26 cellular contexts compared by ENCODE assay signal in genomic region chr14:34895277-34895676, GRCh38.
"Had no signal": no experiment of that assay in that cellular context is flagged by ENCODE, and none has a peak within 500 bp of the region (broad histone marks: within the 10 kb centered on the region; RNA-seq: fewer than 3 reads in every experiment).

No MANE protein-coding gene starts in this region.

- H3K27ac Mint-ChIP-seq: dendritic cell treated with granulocyte-macrophage colony-stimulating factor and Interleukin-4, amounts not matched to agents 40 ng/mL and 50 ng/mL, for 4 days; memory B cell; natural killer cell; stimulated activated effector memory CD8-positive, alpha-beta T cell treated with anti-CD3 and anti-CD28 coated beads, Interleukin-12 subunit alpha, Interleukin-12 subunit beta, amount 100 ng/mL, for 72 hours; type B pancreatic cell had no signal

- H3K36me3 Mint-ChIP-seq: memory B cell; natural killer cell; stimulated activated effector memory CD8-positive, alpha-beta T cell treated with anti-CD3 and anti-CD28 coated beads, Interleukin-12 subunit alpha, Interleukin-12 subunit beta, amount 100 ng/mL, for 72 hours; type B pancreatic cell had no signal

- H3K4me1 ChIP-seq: colonic mucosa, esophagus muscularis mucosa, heart right ventricle, parathyroid adenoma, prostate gland, right atrium auricular region, sigmoid colon, stomach, tibial artery had no signal

- DNase-seq: colonic mucosa; effector CD8-positive, alpha-beta T cell; foreskin melanocyte; glutamatergic neuron; heart right ventricle; hypothalamus; kidney; natural killer cell; sigmoid colon; stimulated activated CD4-positive, alpha-beta T cell treated with anti-CD3 and anti-CD28 coated beads, Interleukin-2, amount 100 ng/mL, for 24 hours; stimulated activated CD4-positive, alpha-beta T cell treated with anti-CD3 and anti-CD28 coated beads, Interleukin-4, amount 100 ng/mL, for 24 hours; stimulated activated naive CD4-positive, alpha-beta T cell treated with Interleukin-2 at 50 U/mL for 16 hours; stomach; tibial artery had no signal

- FAIRE-seq: endothelial cell of umbilical vein, kidney had no signal

- H3K27me3 Mint-ChIP-seq: dendritic cell treated with granulocyte-macrophage colony-stimulating factor and Interleukin-4, amounts not matched to agents 40 ng/mL and 50 ng/mL, for 4 days; memory B cell; type B pancreatic cell had no signal

- H3K4me1 Mint-ChIP-seq: natural killer cell; stimulated activated effector memory CD8-positive, alpha-beta T cell treated with anti-CD3 and anti-CD28 coated beads, Interleukin-12 subunit alpha, Interleukin-12 subunit beta, amount 100 ng/mL, for 72 hours had no signal

- H3K36me3 ChIP-seq: colonic mucosa, esophagus muscularis mucosa, heart right ventricle, neutrophil, prostate gland, right atrium auricular region, sigmoid colon, stomach, tibial artery had no signal

- H3K4me3 ChIP-seq: colonic mucosa, esophagus muscularis mucosa, heart right ventricle, lung, prostate gland, right atrium auricular region, sigmoid colon, stomach, tibial artery had no signal

- ATAC-seq: heart right ventricle; left lobe of liver; natural killer cell; stimulated activated effector memory CD8-positive, alpha-beta T cell treated with anti-CD3 and anti-CD28 coated beads, Interleukin-12 subunit alpha, Interleukin-12 subunit beta, amount 100 ng/mL, for 72 hours had no signal

- H3K27ac ChIP-seq: colonic mucosa, esophagus muscularis mucosa, heart right ventricle, neutrophil, parathyroid adenoma, prostate gland, right atrium auricular region, sigmoid colon, stomach, tibial artery had no signal

- H2AFZ ChIP-seq: parathyroid adenoma had no signal

- H3K9me3 ChIP-seq: colonic mucosa, esophagus muscularis mucosa, heart right ventricle, neutrophil, prostate gland, right atrium auricular region, sigmoid colon, stomach, tibial artery had no signal

- H3K4me3 Mint-ChIP-seq: dendritic cell treated with granulocyte-macrophage colony-stimulating factor and Interleukin-4, amounts not matched to agents 40 ng/mL and 50 ng/mL, for 4 days; memory B cell; natural killer cell; stimulated activated effector memory CD8-positive, alpha-beta T cell treated with anti-CD3 and anti-CD28 coated beads, Interleukin-12 subunit alpha, Interleukin-12 subunit beta, amount 100 ng/mL, for 72 hours; type B pancreatic cell had no signal

- H3K9me3 Mint-ChIP-seq: dendritic cell treated with granulocyte-macrophage colony-stimulating factor and Interleukin-4, amounts not matched to agents 40 ng/mL and 50 ng/mL, for 4 days; memory B cell; natural killer cell; stimulated activated effector memory CD8-positive, alpha-beta T cell treated with anti-CD3 and anti-CD28 coated beads, Interleukin-12 subunit alpha, Interleukin-12 subunit beta, amount 100 ng/mL, for 72 hours; type B pancreatic cell had no signal

- H3K9ac ChIP-seq: parathyroid adenoma had no signal

- H3K27me3 ChIP-seq: colonic mucosa, esophagus muscularis mucosa, heart right ventricle, neutrophil, right atrium auricular region, sigmoid colon, stomach, tibial artery had no signal

- H3K79me2 ChIP-seq: parathyroid adenoma had no signal
